17 cellular contexts compared by ENCODE assay signal in the genomic region with DNA sequence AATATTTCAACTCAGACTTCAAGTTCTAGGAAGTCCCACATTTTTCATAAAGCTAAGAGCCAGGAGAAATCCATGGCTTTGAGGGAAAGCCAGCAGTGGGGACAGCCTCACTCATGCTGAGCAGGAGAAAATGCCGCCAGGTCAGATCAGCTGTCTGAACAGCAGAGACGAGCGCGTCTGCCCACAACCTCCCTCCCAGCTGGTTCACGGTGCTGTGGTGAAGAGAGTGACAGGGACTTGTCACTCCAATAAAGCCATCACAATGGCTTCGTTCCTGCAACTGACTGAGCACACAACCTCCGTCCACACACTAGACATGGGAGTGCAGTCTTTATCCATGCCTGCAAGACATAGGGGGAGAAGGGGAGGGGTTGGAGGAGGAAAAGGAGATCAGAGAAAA.
DNase-seq lines count a peak whose midpoint lies in the region; ATAC-seq, FAIRE-seq and TF ChIP-seq lines count a peak whose summit lies in the region.
"Had no signal": no experiment of that assay in that cellular context is flagged by ENCODE, and none has a peak within 500 bp of the region (broad histone marks: within the 10 kb centered on the region; RNA-seq: fewer than 3 reads in every experiment).

No MANE protein-coding gene starts in this region.

- no peak overlapping the region for H3K56ac ChIP-seq in H9 (ENCODE audit: insufficient read length, low read depth, low read length)

- no peak for FAIRE-seq in K562 (lab: Jason Lieb, UNC)

- H3K23ac ChIP-seq in H9 (ENCODE audit: insufficient read length, low read depth, low read length), result no peak overlapping the region

- no peaks in the 10 kb centered on the region; the same call in 1 of the 2 replicates for H3K27me3 ChIP-seq in H9 (ENCODE audit: insufficient read depth, low read length)
- H3K27me3 ChIP-seq in K562 (ENCODE audit: control insufficient read depth in 2 of 2, insufficient read depth in 2 of 2, low read length in 2 of 2), result no peaks in the 10 kb centered on the region; a peak in 1 of 5 replicates
- H3K27me3 ChIP-seq in lower lobe of right lung (ENCODE audit: low read depth), result no peaks in the 10 kb centered on the region

- H3K4me2 ChIP-seq in H9 (ENCODE audit: insufficient read depth, insufficient read length, low read length), result no peak overlapping the region
- H3K4me2 ChIP-seq in K562 (ENCODE audit: insufficient read depth, low read length), result no peak overlapping the region

- no peak overlapping the region for H2BK15ac ChIP-seq in H9 (ENCODE audit: low read depth, low read length)

- H3K27ac Mint-ChIP-seq in H9 (no peak overlapping the region; a peak in 1 of 7 replicates), type B pancreatic cell (peak overlapping the region; percentile 48)

- no peak overlapping the region for H3T11ph ChIP-seq in H9 (ENCODE audit: low read length)

- POLR2A ChIA-PET in K562 (lab: Yijun Ruan, JAX), result interaction anchor here (0.7 to 1.0 kb wide), 2 partner anchors 16 to 496 kb away, joined by 3 to 4 read pairs; no protein-coding TSS in a partner anchor

- H3K9me3 ChIP-seq in H9 (ENCODE audit: control insufficient read depth, low read depth, low read length), result no peaks in the 10 kb centered on the region
- H3K9me3 ChIP-seq in K562 (replicated peaks; ENCODE audit: control insufficient read depth, insufficient read depth, low read depth, low read length), result no peaks in the 10 kb centered on the region
- no peaks in the 10 kb centered on the region for H3K9me3 ChIP-seq in lower lobe of right lung

- H3K9me3 Mint-ChIP-seq in H9 (no peaks in the 10 kb centered on the region), type B pancreatic cell (peaks cover 6% of the 10 kb centered on the region)

- H4K91ac ChIP-seq in H9 (ENCODE audit: insufficient read length, low read depth, low read length), result no peak overlapping the region

- H2BK5ac ChIP-seq in H9 (ENCODE audit: insufficient read length, low read length), result no peak overlapping the region

- H3K79me2 ChIP-seq in H9 (ENCODE audit: insufficient read depth, low read length) (no peaks in the 10 kb centered on the region), K562 (ENCODE audit: control insufficient read depth, insufficient read depth, low read length) (no peaks in the 10 kb centered on the region)

- intact Hi-C loops in K562 (cut with micrococcal nuclease), result no loop called here
- intact Hi-C loops in lower lobe of right lung (cut with DNase I), result no loop called here

- no peaks in the 10 kb centered on the region for H3K79me1 ChIP-seq in H9 (ENCODE audit: insufficient read depth, low read depth, low read length, poor library complexity, severe bottlenecking)

- TF ChIP-seq RAD21 in K562 (CRISPR knock-in tag; conservative IDR thresholded peaks at IDR 0.05 in 1 of 2, IDR thresholded peaks at IDR 0.05 in 1 of 2), result no peak

- no peak overlapping the region for H3K4ac ChIP-seq in H9 (ENCODE audit: low read depth, low read length)

- peaks cover 24% of the 10 kb centered on the region for H3K27me3 Mint-ChIP-seq in H9 (ENCODE audit: low read depth)
- H3K27me3 Mint-ChIP-seq in type B pancreatic cell, result peaks cover 8% of the 10 kb centered on the region

- H3K36me3 ChIP-seq in K562 (ENCODE audit: control insufficient read depth, insufficient read depth, low read length) (no peaks in the 10 kb centered on the region), lower lobe of right lung (no peaks in the 10 kb centered on the region)

- no peak overlapping the region for H4K8ac ChIP-seq in H9 (replicated peaks; ENCODE audit: insufficient read length, low read depth, low read length)

- H3K36me3 Mint-ChIP-seq in H9 (ENCODE audit: insufficient read depth in 1 of 3, low read depth in 3 of 3) (no peaks in the 10 kb centered on the region; a peak in 1 of 7 replicates), type B pancreatic cell (no peaks in the 10 kb centered on the region)
- H3K36me3 Mint-ChIP-seq: CD4-positive, CD25-positive, alpha-beta regulatory T cell had no signal

- ATAC-seq in K562, result no peak; the same call in 2 of the 3 replicates
- no peak for ATAC-seq in lower lobe of right lung
- ATAC-seq: PC-3 had no signal

- TF ChIP-seq CTCF in H9 (conservative IDR thresholded peaks at IDR 0.05), result no peak
- TF ChIP-seq CTCF in K562 (IDR thresholded peaks at IDR 0.05 in 2 of 3, conservative IDR thresholded peaks at IDR 0.05 in 1 of 3; ENCODE audit: insufficient read depth in 2 of 3, low read depth in 1 of 3, low read length in 3 of 3), result no peak
- TF ChIP-seq CTCF in lower lobe of right lung (IDR thresholded peaks at IDR 0.05), result no peak
- TF ChIP-seq CTCF in type B pancreatic cell (conservative IDR thresholded peaks at IDR 0.05), result no peak

- TF ChIP-seq EP300 in K562 (IDR thresholded peaks at IDR 0.05; ENCODE audit: low read length), result no peak

- H2BK20ac ChIP-seq in H9 (ENCODE audit: low read depth, low read length, poor library complexity, severe bottlenecking), result no peak overlapping the region

- no peak overlapping the region for H2AFZ ChIP-seq in H9 (ENCODE audit: low read length)
- H2AFZ ChIP-seq in K562 (ENCODE audit: low read depth, low read length), result no peak overlapping the region; the same call in 1 of the 2 replicates

- H3K4me1 Mint-ChIP-seq in H9 (peaks cover 35 to 37% of the 10 kb centered on the region in 2 experiments), type B pancreatic cell (ENCODE audit: unreplicated experiment) (peaks cover 22% of the 10 kb centered on the region)
- H3K4me1 Mint-ChIP-seq: CD4-positive, CD25-positive, alpha-beta regulatory T cell had no signal

- no peaks in the 10 kb centered on the region for H4K20me1 ChIP-seq in H9 (ENCODE audit: control insufficient read depth, insufficient read depth, insufficient read length)
- H4K20me1 ChIP-seq in K562 (replicated peaks; ENCODE audit: control insufficient read depth, insufficient read depth, low read length), result no peaks in the 10 kb centered on the region

- H3K23me2 ChIP-seq in H9 (ENCODE audit: insufficient read length, low read depth, low read length, poor library complexity, severe bottlenecking), result no peaks in the 10 kb centered on the region

- no peak overlapping the region for H2BK12ac ChIP-seq in H9 (ENCODE audit: insufficient read length, low read depth, low read length)

- no peak overlapping the region for H3K14ac ChIP-seq in H9 (ENCODE audit: insufficient read depth, low read length)

- H3K9ac ChIP-seq in H9 (ENCODE audit: extremely low read depth, insufficient read length, low read length), result no peak overlapping the region
- no peak overlapping the region for H3K9ac ChIP-seq in K562 (ENCODE audit: insufficient read depth in 1 of 2, low read depth in 2 of 2, low read length in 2 of 2)

- H3K18ac ChIP-seq in H9 (ENCODE audit: insufficient read length, low read depth, low read length), result no peak overlapping the region

- H3K4me1 ChIP-seq in H9 (ENCODE audit: insufficient read depth, low read length) (peaks cover 19% of the 10 kb centered on the region), K562 (replicated peaks in 1 of 2; ENCODE audit: control insufficient read depth in 2 of 2, insufficient read depth in 2 of 2, low read length in 2 of 2) (peaks cover 0 to 3% of the 10 kb centered on the region in 2 experiments; a peak in 2 of 5 replicates), lower lobe of right lung (peaks cover 30% of the 10 kb centered on the region)

- TF ChIP-seq POLR2A in K562 (conservative IDR thresholded peaks at IDR 0.05), result no peak

- no peak overlapping the region for H3K4me3 Mint-ChIP-seq in H9
- no peak overlapping the region for H3K4me3 Mint-ChIP-seq in type B pancreatic cell
- H3K4me3 Mint-ChIP-seq: CD4-positive, CD25-positive, alpha-beta regulatory T cell had no signal

- in situ Hi-C loops in K562 (cut with MboI), result no loop called here

- no peaks in the 10 kb centered on the region for H3K9me1 ChIP-seq in K562 (ENCODE audit: control insufficient read depth, insufficient read depth, low read length)

- no peak overlapping the region for H3K4me3 ChIP-seq in K562
- no peak overlapping the region for H3K4me3 ChIP-seq in lower lobe of right lung

- no peak overlapping the region for H3K27ac ChIP-seq in H9 (ENCODE audit: insufficient read length, low read depth, low read length)
- no peak overlapping the region for H3K27ac ChIP-seq in K562 (ENCODE audit: extremely low read depth, low read depth, low read length)
- peak overlapping the region; percentile 76 for H3K27ac ChIP-seq in lower lobe of right lung

- BruUV-seq in K562 (replicated peaks; lab: Mats Ljungman, UMichigan), result no TSS peak

- H2BK120ac ChIP-seq in H9 (ENCODE audit: low read depth, low read length, poor library complexity, severe bottlenecking), result no peak overlapping the region

- CTCF ChIA-PET in K562 (lab: Yijun Ruan, JAX; ENCODE audit: low intra/inter-chr PET ratio), result no interaction called here

- H2AK5ac ChIP-seq in H9 (ENCODE audit: insufficient read length, low read length), result no peak overlapping the region

- WGBS in H9 (ENCODE audit: extremely low coverage, insufficient read length, low lambda C conversion rate), result no CpG with 5 or more reads among the region's 7 CpGs
- 44% methylated on average over 7 of the region's 7 CpGs for WGBS in K562 (ENCODE audit: insufficient coverage, low coverage, missing lambda C conversion rate)

- DNase-seq in H9 (peak; percentile 23), K562 (ENCODE audit: extremely low read depth in 1 of 4, low spot score in 3 of 4) (no peak), lower lobe of right lung (no peak), type B pancreatic cell (ENCODE audit: extremely low spot score, unreplicated experiment) (no peak), MV-4-11 (lab: John Stamatoyannopoulos, UW) (no peak), NCI-H1436 treated with DMSO at 0.1 percent for 48 hours (lab: John Stamatoyannopoulos, UW) (no peak)
- no peak for DNase-seq in stimulated activated CD4-positive, alpha-beta T cell treated with anti-CD3 and anti-CD28 coated beads, Interleukin-4, amount 100 ng/mL, for 24 hours
- DNase-seq: ACHN; CD4-positive, CD25-positive, alpha-beta regulatory T cell; DMS53; HCEC 1CT; KG1; NCI-H1092; NCI-H187 treated with DMSO at 0.1 percent for 48 hours; NCI-H446; NCI-H748 treated with DMSO at 0.1 percent for 48 hours; PC-3 had no signal

- H4K5ac ChIP-seq in H9 (ENCODE audit: insufficient read length, low read depth, low read length), result no peak overlapping the region

TF ChIP-seq in K562, 482 proteins besides CTCF, POLR2A, EP300 and RAD21 (continues in another document):
- TF ChIP-seq LARP7 (IDR thresholded peaks at IDR 0.05) (no peak), TFAM (CRISPR knock-in tag; conservative IDR thresholded peaks at IDR 0.05) (no peak)
- TF ChIP-seq, protein P1, sequence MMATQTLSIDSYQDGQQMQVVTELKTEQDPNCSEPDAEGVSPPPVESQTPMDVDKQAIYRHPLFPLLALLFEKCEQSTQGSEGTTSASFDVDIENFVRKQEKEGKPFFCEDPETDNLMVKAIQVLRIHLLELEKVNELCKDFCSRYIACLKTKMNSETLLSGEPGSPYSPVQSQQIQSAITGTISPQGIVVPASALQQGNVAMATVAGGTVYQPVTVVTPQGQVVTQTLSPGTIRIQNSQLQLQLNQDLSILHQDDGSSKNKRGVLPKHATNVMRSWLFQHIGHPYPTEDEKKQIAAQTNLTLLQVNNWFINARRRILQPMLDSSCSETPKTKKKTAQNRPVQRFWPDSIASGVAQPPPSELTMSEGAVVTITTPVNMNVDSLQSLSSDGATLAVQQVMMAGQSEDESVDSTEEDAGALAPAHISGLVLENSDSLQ (IDR thresholded peaks at IDR 0.05), result 0 out of 2 replicates have a peak, but pooled peaks have one; percentile 26
